30 cellular contexts compared by ENCODE assay signal in genomic region chr5:18321516-18321915, GRCh38.
"Had no signal": no experiment of that assay in that cellular context is flagged by ENCODE, and none has a peak within 500 bp of the region (broad histone marks: within the 10 kb centered on the region; RNA-seq: fewer than 3 reads in every experiment).

No MANE protein-coding gene starts in this region.

- DNase-seq: activated B cell treated with CpG ODN at 0.5 μM for 24 hours; activated CD4-positive, alpha-beta T cell treated with anti-CD3 and anti-CD28 coated beads for 48 hours; activated CD4-positive, alpha-beta T cell treated with anti-CD3 and anti-CD28 coated beads, Interleukin-2, amount 50 U/mL, for 1 hour; activated CD4-positive, alpha-beta T cell treated with anti-CD3 and anti-CD28 coated beads, Interleukin-2, amount 50 U/mL, for 48 hours; activated CD8-positive, alpha-beta memory T cell treated with anti-CD3 and anti-CD28 coated beads for 24 hours; activated CD8-positive, alpha-beta T cell treated with anti-CD3 and anti-CD28 coated beads for 36 hours; activated effector memory CD4-positive, alpha-beta T cell treated with Interleukin-2 at 50 U/mL for 16 hours; activated gamma-delta T cell treated with Interleukin-2 at 50 U/mL for 16 hours; activated naive CD4-positive, alpha-beta T cell treated with anti-CD3 and anti-CD28 coated beads, Interleukin-2, amount 50 U/mL, for 16 hours; activated naive CD4-positive, alpha-beta T cell treated with Interleukin-2 at 50 U/mL for 16 hours; activated T-cell treated with anti-CD3 and anti-CD28 coated beads, Interleukin-2, amount 50 U/mL, for 4 hours; amniotic stem cell; anterior cingulate cortex; brain microvascular endothelial cell; cerebellar nuclear complex; colonic mucosa; effector CD8-positive, alpha-beta T cell; foreskin fibroblast; gastrocnemius medialis; glutamatergic neuron; heart left ventricle; T-helper 17 cell; T1000; WERI-Rb-1 had no signal

- H3K4me3 ChIP-seq: colonic mucosa, gastrocnemius medialis, heart left ventricle had no signal

- H3K27ac ChIP-seq: brain microvascular endothelial cell, colonic mucosa, gastrocnemius medialis, heart left ventricle, WERI-Rb-1 had no signal

- ATAC-seq: activated CD4-positive, CD25-positive, alpha-beta regulatory T cell treated with anti-CD3 and anti-CD28 coated beads, Interleukin-2, amount 50 U/mL, for 24 hours; activated CD8-positive, alpha-beta T cell treated with anti-CD3 and anti-CD28 coated beads for 36 hours; activated T-cell treated with anti-CD3 and anti-CD28 coated beads, Interleukin-2, amount 50 U/mL, for 4 hours; activated T-helper 17 cell treated with anti-CD3 and anti-CD28 coated beads, Interleukin-2, amount 50 U/mL, for 72 hours; esophagus mucosa; gastrocnemius medialis; heart left ventricle; T-helper 17 cell had no signal

- FAIRE-seq: astrocyte, endometrium, endothelial cell of umbilical vein had no signal

- H3K4me1 ChIP-seq: colonic mucosa, gastrocnemius medialis, heart left ventricle had no signal

- H3K9me3 ChIP-seq: colonic mucosa, gastrocnemius medialis, heart left ventricle had no signal

- H3K36me3 ChIP-seq: brain microvascular endothelial cell, colonic mucosa, gastrocnemius medialis, heart left ventricle, WERI-Rb-1 had no signal

- H3K27me3 ChIP-seq: brain microvascular endothelial cell, colonic mucosa, gastrocnemius medialis, heart left ventricle had no signal
